16 cellular contexts compared by ENCODE assay signal in the genomic region with DNA sequence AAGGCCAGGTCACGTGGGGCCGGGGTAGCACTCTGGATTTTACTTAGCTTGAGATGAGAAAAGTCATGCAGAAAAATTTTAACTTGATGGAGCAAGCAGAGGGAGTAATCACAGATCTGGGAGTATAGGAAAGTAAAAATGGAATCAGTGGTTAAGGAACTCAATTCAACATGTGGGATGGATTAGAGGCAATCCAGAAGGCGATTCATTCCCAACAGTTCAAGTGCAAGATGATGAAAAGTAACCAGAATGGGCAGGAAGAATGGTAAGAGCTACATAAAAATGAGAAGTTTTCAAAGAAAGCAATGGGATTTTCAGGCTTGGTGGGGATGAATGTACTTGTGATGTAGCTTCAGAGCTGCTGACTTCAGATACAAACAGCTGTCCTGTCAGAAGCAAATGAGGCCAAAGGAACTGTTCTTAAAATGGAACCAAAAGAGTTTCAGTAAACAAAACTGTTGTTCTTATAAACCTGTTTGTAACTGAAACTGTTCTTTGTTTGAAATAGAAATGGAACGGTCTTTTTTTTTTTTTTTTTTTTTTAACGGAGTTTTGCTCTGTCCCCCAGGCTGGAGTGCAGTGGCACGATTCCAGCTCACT. TPM values are rescaled to one million over a fixed set of nuclear protein-coding genes. Genes with fewer than 3 reads are reported as not detected.
DNase-seq lines count a peak whose midpoint lies in the region; ATAC-seq, FAIRE-seq and TF ChIP-seq lines count a peak whose summit lies in the region.
"Had no signal": no experiment of that assay in that cellular context is flagged by ENCODE, and none has a peak within 500 bp of the region (broad histone marks: within the 10 kb centered on the region; RNA-seq: fewer than 3 reads in every experiment).

No MANE protein-coding gene starts in this region.

- no peak overlapping the region for H3K4me3 ChIP-seq in osteoblast (ENCODE audit: insufficient read depth, low read length)
- H3K4me3 ChIP-seq: Peyer's patch, skin epidermis had no signal

- DNase-seq in GM18507 (ENCODE audit: extremely low spot score, insufficient read length, low read depth) (no peak), NAMALWA (ENCODE audit: low spot score) (peak; percentile 44), osteoblast (ENCODE audit: insufficient read length, low spot score, missing footprints) (peak; percentile 18), NCI-H748 (lab: John Stamatoyannopoulos, UW; ENCODE audit: unreplicated experiment) (no peak)
- DNase-seq in stimulated activated CD4-positive, alpha-beta T cell treated with anti-CD3 and anti-CD28 coated beads, Interleukin-4, amount 100 ng/mL, for 24 hours = no peak
- DNase-seq: activated CD8-positive, alpha-beta memory T cell treated with anti-CD3 and anti-CD28 coated beads for 24 hours; activated naive CD4-positive, alpha-beta T cell treated with anti-CD3 and anti-CD28 coated beads for 36 hours; CD4-positive, alpha-beta T cell; central memory CD4-positive, alpha-beta T cell; NCI-H510A had no signal

- no peak overlapping the region for H3K4me2 ChIP-seq in osteoblast (ENCODE audit: insufficient read depth, low read length)

- H3K9me3 ChIP-seq in osteoblast (ENCODE audit: low read depth, low read length) = no peaks in the 10 kb centered on the region
- H3K9me3 ChIP-seq: neutrophil, Peyer's patch had no signal

- H3K79me2 ChIP-seq in osteoblast (ENCODE audit: insufficient read depth, low read length) = no peaks in the 10 kb centered on the region

- no peaks in the 10 kb centered on the region for H3K36me3 ChIP-seq in osteoblast (ENCODE audit: insufficient read depth, low read length)
- H3K36me3 ChIP-seq: neutrophil, Peyer's patch had no signal

- no peak overlapping the region for H2AFZ ChIP-seq in osteoblast (ENCODE audit: low read length)

- ATAC-seq in GM21526 (IDR thresholded peaks at IDR 0.05; ENCODE audit: low FRiP score, unreplicated experiment) = peak; percentile 52
- ATAC-seq in HG03460 (IDR thresholded peaks at IDR 0.05; ENCODE audit: unreplicated experiment) = no peak

- FAIRE-seq in GM18507 (lab: Jason Lieb, UNC) = peak; percentile 69
- FAIRE-seq: endothelial cell of umbilical vein had no signal

- no peaks in the 10 kb centered on the region for H3K27me3 ChIP-seq in osteoblast (ENCODE audit: insufficient read depth, low read length)
- H3K27me3 ChIP-seq: neutrophil, Peyer's patch had no signal

- no peaks in the 10 kb centered on the region for H4K20me1 ChIP-seq in osteoblast (ENCODE audit: insufficient read depth, low read length)

- no peak overlapping the region for H3K27ac ChIP-seq in osteoblast (ENCODE audit: low read depth, low read length)
- H3K27ac ChIP-seq: neutrophil, Peyer's patch had no signal

- H3K4me1 ChIP-seq in osteoblast (ENCODE audit: insufficient read depth, low read length) = no peaks in the 10 kb centered on the region

- TF ChIP-seq CTCF in osteoblast (IDR thresholded peaks at IDR 0.05; ENCODE audit: extremely low read depth, low read depth, low read length) = no peak

RNA-seq across cellular contexts. Expression of gene SEC24A, which starts 5.6 kb away (rescaled TPM):
- total RNA-seq in osteoblast = 30.0 and 30.6 TPM in 2 replicates

RNA-seq across cellular contexts. Expression of gene SAR1B, which starts 10.4 kb away (rescaled TPM):
- 46.0 and 46.3 TPM in 2 replicates for total RNA-seq in osteoblast

Comparison
In these comparisons a context has a peak if more than half of its experiments do, and no peak if none do; other contexts are left out.
1. DNase-seq: peak in NAMALWA (single experiment) and osteoblast (single experiment); none in GM18507 (single experiment), stimulated activated CD4-positive, alpha-beta T cell treated with anti-CD3 and anti-CD28 coated beads, Interleukin-4, amount 100 ng/mL, for 24 hours (single experiment) and NCI-H748 (single experiment).